Comparison of ENCODE assay signal across 9 cellular contexts in genomic region chr20:33653900-33654596, GRCh38. TPM values are rescaled to one million over a fixed set of nuclear protein-coding genes. Genes with fewer than 3 reads are reported as not detected.
DNase-seq lines count a peak whose midpoint lies in the region; ATAC-seq and TF ChIP-seq lines count a peak whose summit lies in the region.
"Had no signal": no experiment of that assay in that cellular context is flagged by ENCODE, and none has a peak within 500 bp of the region (broad histone marks: within the 10 kb centered on the region; RNA-seq: fewer than 3 reads in every experiment).

No MANE protein-coding gene starts in this region.

- no peak overlapping the region for H3K4me3 Mint-ChIP-seq in T-helper 2 cell treated with Interferon-gamma antibody and Interleukin-4, amounts not matched to agents 5 μg/mL and 100 μg/mL, for 36 hours

- H3K79me2 ChIP-seq in OCI-LY1 (ENCODE audit: insufficient read depth, low read length), result no peaks in the 10 kb centered on the region

- peak; percentile 12 for ATAC-seq in left ventricle myocardium superior
- ATAC-seq in HG03196 (IDR thresholded peaks at IDR 0.05; ENCODE audit: unreplicated experiment), result no peak

- H3K27ac ChIP-seq in OCI-LY1 (ENCODE audit: low read depth, low read length, poor library complexity, severe bottlenecking) (peak overlapping the region; percentile 43), stomach smooth muscle (ENCODE audit: low read length) (no peak overlapping the region)

- no peaks in the 10 kb centered on the region for H3K27me3 Mint-ChIP-seq in T-helper 2 cell treated with Interferon-gamma antibody and Interleukin-4, amounts not matched to agents 5 μg/mL and 100 μg/mL, for 36 hours (ENCODE audit: low read depth)

- peaks cover 3% of the 10 kb centered on the region for H3K36me3 Mint-ChIP-seq in T-helper 2 cell treated with Interferon-gamma antibody and Interleukin-4, amounts not matched to agents 5 μg/mL and 100 μg/mL, for 36 hours (ENCODE audit: low read depth)

- H3K36me3 ChIP-seq in OCI-LY1 (ENCODE audit: insufficient read depth, low read length), result peaks cover 35% of the 10 kb centered on the region
- H3K36me3 ChIP-seq in stomach smooth muscle (ENCODE audit: control insufficient read depth in 2 of 2, insufficient read depth in 2 of 2, low read length in 2 of 2), result peaks cover 7 to 12% of the 10 kb centered on the region in 2 donors

- H3K9me3 ChIP-seq in OCI-LY1 (ENCODE audit: low read length) (no peaks in the 10 kb centered on the region), stomach smooth muscle (ENCODE audit: control insufficient read depth in 2 of 2, low read length in 2 of 2) (no peaks in the 10 kb centered on the region)

- intact Hi-C loops in left ventricle myocardium superior (cut with micrococcal nuclease), result loop anchor here (5.0 kb wide), 1 partner anchor 192 kb away; no protein-coding TSS in a partner anchor

- H3K9me3 Mint-ChIP-seq in T-helper 2 cell treated with Interferon-gamma antibody and Interleukin-4, amounts not matched to agents 5 μg/mL and 100 μg/mL, for 36 hours, result no peaks in the 10 kb centered on the region

- no peak overlapping the region for H3K4me2 ChIP-seq in OCI-LY1 (ENCODE audit: low read length)

- H3K4me1 ChIP-seq in OCI-LY1 (ENCODE audit: insufficient read depth, low read length, severe bottlenecking) (peaks cover 24% of the 10 kb centered on the region), stomach smooth muscle (ENCODE audit: control insufficient read depth, insufficient read depth, low read length) (peaks cover 17% of the 10 kb centered on the region)

- TF ChIP-seq CTCF in OCI-LY1 (IDR thresholded peaks at IDR 0.05; ENCODE audit: low read length), result no peak

- DNase-seq in T-helper 2 cell treated with Interferon-gamma antibody and Interleukin-4, amounts not matched to agents 5 μg/mL and 100 μg/mL, for 36 hours (ENCODE audit: low spot score), result no peak
- no peak for DNase-seq in T-helper 2 cell
- no peak for DNase-seq in left ventricle myocardium superior
- DNase-seq in dedifferentiated amniotic fluid mesenchymal stem cell (ENCODE audit: extremely low spot score), result no peak
- DNase-seq in NK-92 (lab: John Stamatoyannopoulos, UW; ENCODE audit: unreplicated experiment), result no peak

- H3K27me3 ChIP-seq in OCI-LY1 (ENCODE audit: insufficient read depth, low read length) (no peaks in the 10 kb centered on the region), stomach smooth muscle (ENCODE audit: control insufficient read depth in 1 of 2, insufficient read depth in 2 of 2, low read length in 2 of 2) (no peaks in the 10 kb centered on the region)

- no peak overlapping the region for H2AFZ ChIP-seq in OCI-LY1 (ENCODE audit: low read length)

- H4K20me1 ChIP-seq in OCI-LY1 (ENCODE audit: insufficient read depth, low read length), result no peaks in the 10 kb centered on the region

- no peaks in the 10 kb centered on the region for H3F3A ChIP-seq in OCI-LY1 (ENCODE audit: insufficient read depth, low read length)

- no peak overlapping the region for H3K4me3 ChIP-seq in OCI-LY1 (ENCODE audit: low read depth, low read length, poor library complexity, severe bottlenecking)
- peak overlapping the region in 1 of 2 donors; percentile 64 for H3K4me3 ChIP-seq in stomach smooth muscle (ENCODE audit: low read length in 2 of 2)

- no peaks in the 10 kb centered on the region for H3K9me2 ChIP-seq in OCI-LY1 (ENCODE audit: low read depth, low read length)

- H3K9ac ChIP-seq in OCI-LY1 (ENCODE audit: low read length), result no peak overlapping the region; the same call in 1 of the 2 replicates
- H3K9ac ChIP-seq in stomach smooth muscle (ENCODE audit: low read length in 2 of 2), result peak overlapping the region; percentile 52 to 73

- peaks cover 14% of the 10 kb centered on the region for H3K4me1 Mint-ChIP-seq in T-helper 2 cell treated with Interferon-gamma antibody and Interleukin-4, amounts not matched to agents 5 μg/mL and 100 μg/mL, for 36 hours (ENCODE audit: low read depth)

- peak overlapping the region; percentile 20 for H3K27ac Mint-ChIP-seq in T-helper 2 cell treated with Interferon-gamma antibody and Interleukin-4, amounts not matched to agents 5 μg/mL and 100 μg/mL, for 36 hours

RNA-seq across cellular contexts. Expression of gene C20orf144, which starts 8.1 kb away (rescaled TPM):
- not detected for total RNA-seq in left ventricle myocardium superior
- total RNA-seq: kidney epithelial cell had no signal

RNA-seq across cellular contexts. Expression of gene ACTL10, which starts 12.7 kb away (rescaled TPM):
- 0.40 TPM for total RNA-seq in left ventricle myocardium superior

RNA-seq across cellular contexts. Expression of gene NECAB3, which starts 20.2 kb away (rescaled TPM):
- total RNA-seq in left ventricle myocardium superior, result 71.8 TPM

RNA-seq across cellular contexts. Expression of gene E2F1, which starts 32.1 kb away (rescaled TPM):
- 1.8 TPM for total RNA-seq in left ventricle myocardium superior
